ENCODE assay signal across 8 cellular contexts in the genomic region with DNA sequence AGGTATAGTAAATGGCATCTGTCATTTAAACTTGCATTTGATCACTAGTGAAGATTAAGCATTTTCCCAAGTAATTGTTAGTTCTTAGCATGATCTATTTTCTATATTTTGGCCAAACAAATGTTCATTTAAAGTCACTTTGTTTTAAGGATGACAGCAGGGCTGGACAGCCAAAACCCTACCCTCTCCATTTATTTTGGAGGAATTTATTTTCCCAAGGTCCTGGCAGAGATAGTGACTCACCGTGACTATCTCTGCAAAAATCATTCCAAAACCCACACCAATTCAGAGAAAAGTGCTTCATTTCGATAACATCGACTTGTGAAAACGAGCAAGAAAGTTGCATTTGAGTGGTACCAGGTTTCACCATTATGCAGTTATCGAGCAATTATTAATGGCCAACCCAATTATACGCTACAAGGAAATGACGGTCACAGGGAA. TPM values are rescaled to one million over a fixed set of nuclear protein-coding genes. Genes with fewer than 3 reads are reported as not detected.
DNase-seq lines count a peak whose midpoint lies in the region; ATAC-seq and TF ChIP-seq lines count a peak whose summit lies in the region.

No MANE protein-coding gene starts in this region.

- TF ChIP-seq CTCF in colonic mucosa (IDR thresholded peaks at IDR 0.05), result no peak

- H3K27ac Mint-ChIP-seq in natural killer cell treated with Interleukin-12 subunit alpha and Interleukin-12 subunit beta and Interleukin-15 and Interleukin-18, amount 100 ng/mL, for 72 hours, result peak overlapping the region; percentile 76 to 84

- peaks cover 18 to 31% of the 10 kb centered on the region in 2 donors for H3K4me1 Mint-ChIP-seq in natural killer cell treated with Interleukin-12 subunit alpha and Interleukin-12 subunit beta and Interleukin-15 and Interleukin-18, amount 100 ng/mL, for 72 hours (ENCODE audit: low read depth in 2 of 2)

- in situ Hi-C loops in ACHN (cut with HindIII; ENCODE audit: low pct_ligation_motif_present, low pct_unique_long_range_greater_than_20kb, low sequenced_read_pairs), result no loop called here

- no peaks in the 10 kb centered on the region for H3K27me3 Mint-ChIP-seq in natural killer cell treated with Interleukin-12 subunit alpha and Interleukin-12 subunit beta and Interleukin-15 and Interleukin-18, amount 100 ng/mL, for 72 hours

- H3K9me3 Mint-ChIP-seq in natural killer cell treated with Interleukin-12 subunit alpha and Interleukin-12 subunit beta and Interleukin-15 and Interleukin-18, amount 100 ng/mL, for 72 hours, result no peaks in the 10 kb centered on the region

- DNase-seq in colonic mucosa (no peak), NAMALWA (ENCODE audit: low spot score) (no peak), ACHN (no peak)
- no peak for DNase-seq in natural killer cell treated with Interleukin-12 subunit alpha and Interleukin-12 subunit beta and Interleukin-15 and Interleukin-18, amount 100 ng/mL, for 72 hours (ENCODE audit: low spot score)

- 5% methylated on average over 7 of the region's 7 CpGs for WGBS in HUES64

- peak overlapping the region; percentile 99 for H3K9ac ChIP-seq in HUES64 (ENCODE audit: low read depth, low read length)
- H3K9ac ChIP-seq in colonic mucosa (ENCODE audit: low read depth in 2 of 2, low read length in 2 of 2), result peak overlapping the region; percentile 89 to 95

- no peaks in the 10 kb centered on the region for H3K36me3 Mint-ChIP-seq in natural killer cell treated with Interleukin-12 subunit alpha and Interleukin-12 subunit beta and Interleukin-15 and Interleukin-18, amount 100 ng/mL, for 72 hours

- intact Hi-C loops in colonic mucosa (cut with DNase I), result no loop called here

- peak overlapping the region; percentile 98 for H3K4me3 ChIP-seq in HUES64 (ENCODE audit: low read length)
- peak overlapping the region; percentile 82 for H3K4me3 ChIP-seq in colonic mucosa

- peak overlapping the region; percentile 88 for H3K4me3 Mint-ChIP-seq in natural killer cell treated with Interleukin-12 subunit alpha and Interleukin-12 subunit beta and Interleukin-15 and Interleukin-18, amount 100 ng/mL, for 72 hours

- H3K36me3 ChIP-seq in HUES64 (ENCODE audit: insufficient read depth, low read length) (no peaks in the 10 kb centered on the region), colonic mucosa (no peaks in the 10 kb centered on the region)

- H3K9me3 ChIP-seq in HUES64 (ENCODE audit: insufficient read depth, low read depth, low read length), result no peaks in the 10 kb centered on the region
- H3K9me3 ChIP-seq in colonic mucosa, result no peaks in the 10 kb centered on the region

- H3K4me1 ChIP-seq in HUES64 (ENCODE audit: insufficient read depth, low read length), result peaks cover 27% of the 10 kb centered on the region
- H3K4me1 ChIP-seq in colonic mucosa, result peaks cover 9% of the 10 kb centered on the region

- H3K27me3 ChIP-seq in HUES64 (ENCODE audit: insufficient read depth, low read length), result peaks cover 10% of the 10 kb centered on the region
- no peaks in the 10 kb centered on the region for H3K27me3 ChIP-seq in colonic mucosa

- peak overlapping the region; percentile 96 for H3K27ac ChIP-seq in HUES64 (ENCODE audit: low read depth, low read length)
- H3K27ac ChIP-seq in colonic mucosa, result peak overlapping the region; percentile 97

- ATAC-seq in GM18907 (IDR thresholded peaks at IDR 0.05; ENCODE audit: unreplicated experiment) (peak; percentile 28), GM21528 (IDR thresholded peaks at IDR 0.05; ENCODE audit: low FRiP score, unreplicated experiment) (no peak), HG03439 (IDR thresholded peaks at IDR 0.05; ENCODE audit: unreplicated experiment) (no peak)
- ATAC-seq in natural killer cell treated with Interleukin-12 subunit alpha and Interleukin-12 subunit beta and Interleukin-15 and Interleukin-18, amount 100 ng/mL, for 72 hours, result no peak

RNA-seq across cellular contexts. Expression of a gene that starts 0.7 kb away (rescaled TPM):
- polyA plus RNA-seq in HUES64 (2013, experiment 1 of 2), result 28.1 TPM
- 26.7 TPM for polyA plus RNA-seq in HUES64 (2013, experiment 2 of 2)
- total RNA-seq in colonic mucosa, result 100 to 1,000 TPM; 128 to 139 TPM
- 10 to 100 TPM; 25.3 to 69.9 TPM for total RNA-seq in natural killer cell treated with Interleukin-12 subunit alpha and Interleukin-12 subunit beta and Interleukin-15 and Interleukin-18, amount 100 ng/mL, for 72 hours
